In genomic region chr19:54062643-54063042, GRCh38 we compare ENCODE assay signal across 1 cellular context.
TF ChIP-seq lines count a peak whose summit lies in the region.

No MANE protein-coding gene starts in this region.

TF ChIP-seq in SK-N-SH, 30 proteins besides CTCF, POLR2A, EP300 and RAD21 (continued from another document):
- TF ChIP-seq, protein P1, sequence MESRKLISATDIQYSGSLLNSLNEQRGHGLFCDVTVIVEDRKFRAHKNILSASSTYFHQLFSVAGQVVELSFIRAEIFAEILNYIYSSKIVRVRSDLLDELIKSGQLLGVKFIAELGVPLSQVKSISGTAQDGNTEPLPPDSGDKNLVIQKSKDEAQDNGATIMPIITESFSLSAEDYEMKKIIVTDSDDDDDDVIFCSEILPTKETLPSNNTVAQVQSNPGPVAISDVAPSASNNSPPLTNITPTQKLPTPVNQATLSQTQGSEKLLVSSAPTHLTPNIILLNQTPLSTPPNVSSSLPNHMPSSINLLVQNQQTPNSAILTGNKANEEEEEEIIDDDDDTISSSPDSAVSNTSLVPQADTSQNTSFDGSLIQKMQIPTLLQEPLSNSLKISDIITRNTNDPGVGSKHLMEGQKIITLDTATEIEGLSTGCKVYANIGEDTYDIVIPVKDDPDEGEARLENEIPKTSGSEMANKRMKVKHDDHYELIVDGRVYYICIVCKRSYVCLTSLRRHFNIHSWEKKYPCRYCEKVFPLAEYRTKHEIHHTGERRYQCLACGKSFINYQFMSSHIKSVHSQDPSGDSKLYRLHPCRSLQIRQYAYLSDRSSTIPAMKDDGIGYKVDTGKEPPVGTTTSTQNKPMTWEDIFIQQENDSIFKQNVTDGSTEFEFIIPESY (IDR thresholded peaks at IDR 0.05; ENCODE audit: borderline replicate concordance, low read depth): no peak
- no peak for TF ChIP-seq JUND (IDR thresholded peaks at IDR 0.05)
- TF ChIP-seq POLR2AphosphoS5 (IDR thresholded peaks at IDR 0.05; ENCODE audit: low read depth, low read length): no peak
- no peak for TF ChIP-seq GABPA (IDR thresholded peaks at IDR 0.05; ENCODE audit: low read depth)
- TF ChIP-seq FOXM1 (IDR thresholded peaks at IDR 0.05; ENCODE audit: low read depth): no peak
- no peak for TF ChIP-seq MEF2A (IDR thresholded peaks at IDR 0.05; ENCODE audit: borderline replicate concordance, low read depth)
- no peak for TF ChIP-seq TEAD4 (IDR thresholded peaks at IDR 0.05; ENCODE audit: borderline replicate concordance, insufficient read depth)
- TF ChIP-seq CHD2 (IDR thresholded peaks at IDR 0.05; ENCODE audit: low read length, partially characterized antibody): no peak
